Comparison of ENCODE assay signal across 8 cellular contexts in the genomic region with DNA sequence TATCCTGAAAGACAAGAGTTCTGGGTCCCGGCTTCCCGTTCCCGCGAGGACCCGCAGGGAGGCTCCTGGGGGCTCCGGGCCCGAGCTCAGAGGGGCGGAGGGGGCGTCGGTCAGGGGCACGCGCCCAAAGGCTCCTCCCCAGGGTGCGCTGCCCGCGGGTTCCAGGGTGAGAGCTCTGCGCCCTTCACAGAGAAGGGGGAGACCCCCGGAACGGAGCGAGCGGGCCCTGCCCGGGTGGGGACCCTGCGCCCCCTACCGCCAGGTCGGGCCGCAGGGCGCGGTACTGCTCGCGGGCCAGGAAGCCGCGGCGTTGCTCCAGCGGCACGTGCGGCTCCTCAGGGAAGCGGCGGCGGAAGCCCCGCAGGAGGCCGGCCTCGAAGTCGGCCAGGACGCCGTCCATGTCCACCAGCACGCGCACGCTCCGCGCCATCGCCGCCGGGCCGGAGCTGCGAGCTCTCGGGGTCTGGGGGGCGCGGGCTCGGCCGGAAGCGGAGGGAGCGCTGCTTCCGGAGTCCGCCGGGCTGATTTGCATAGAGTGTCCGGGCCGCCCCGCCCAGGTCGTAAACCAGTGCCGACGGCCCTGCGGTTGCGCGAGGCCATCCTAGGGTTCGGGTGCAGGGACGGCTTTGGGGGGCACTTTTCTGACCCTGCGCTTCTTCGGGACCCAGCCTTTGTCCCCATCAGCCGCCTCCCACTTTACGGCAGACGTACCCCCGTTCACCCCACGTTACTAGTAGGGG. TPM values are rescaled to one million over a fixed set of nuclear protein-coding genes. Genes with fewer than 3 reads are reported as not detected.
DNase-seq lines count a peak whose midpoint lies in the region; ATAC-seq and TF ChIP-seq lines count a peak whose summit lies in the region.

A gene (minus strand): TSS at position 465 of the 740 bp plus-strand sequence. CDS start 35 bp downstream, at position 430.

- peaks cover 23% of the 10 kb centered on the region for H3K36me3 Mint-ChIP-seq in activated CD4-positive, alpha-beta T cell treated with anti-CD3 and anti-CD28 coated beads for 36 hours (ENCODE audit: low read depth)

- H3K4me3 ChIP-seq in coronary artery = peak within 1 kb of the TSS; percentile 87

- H3K4me1 Mint-ChIP-seq in activated CD4-positive, alpha-beta T cell treated with anti-CD3 and anti-CD28 coated beads for 36 hours = peaks cover 11% of the 10 kb centered on the region

- peak within 1 kb of the TSS; percentile 90 for H3K27ac Mint-ChIP-seq in activated CD4-positive, alpha-beta T cell treated with anti-CD3 and anti-CD28 coated beads for 36 hours

- peak within 1 kb of the TSS; percentile 47 to 89 for H3K27ac ChIP-seq in coronary artery

- peak; percentile 72 to 80 for DNase-seq in AML-193 (lab: John Stamatoyannopoulos, UW)
- peak; percentile 44 for DNase-seq in NCI-H446 treated with DMSO at 0.1 percent for 48 hours (lab: John Stamatoyannopoulos, UW)
- DNase-seq in activated CD4-positive, alpha-beta T cell treated with anti-CD3 and anti-CD28 coated beads for 36 hours = peak; percentile 84
- peak; percentile 86 for DNase-seq in coronary artery (ENCODE audit: low spot score)
- peak; percentile 97 for DNase-seq in left kidney (ENCODE audit: low read depth, low spot score)
- peak; percentile 71 for DNase-seq in stimulated activated CD4-positive, alpha-beta T cell treated with anti-CD3 and anti-CD28 coated beads, Interleukin-4, amount 100 ng/mL, for 1 hour

- no peaks in the 10 kb centered on the region for H3K27me3 Mint-ChIP-seq in activated CD4-positive, alpha-beta T cell treated with anti-CD3 and anti-CD28 coated beads for 36 hours

- CTCF ChIA-PET in activated CD4-positive, alpha-beta T cell treated with anti-CD3 and anti-CD28 coated beads for 36 hours (lab: Charles Lee) = interaction anchor here (0.6 to 7.0 kb wide), 22 partner anchors 11 to 281 kb away, joined by 3 to 72 read pairs (median 4); a partner anchor contains a TSS

- TF ChIP-seq CTCF in coronary artery (IDR thresholded peaks at IDR 0.05) = peak; percentile 42

- H3K4me3 Mint-ChIP-seq in activated CD4-positive, alpha-beta T cell treated with anti-CD3 and anti-CD28 coated beads for 36 hours = peak within 1 kb of the TSS; percentile 83

- intact Hi-C loops in activated CD4-positive, alpha-beta T cell treated with anti-CD3 and anti-CD28 coated beads for 36 hours (cut with DNase I, micrococcal nuclease) = loop anchor here (1.0 to 5.0 kb wide), 8 partner anchors 17 to 169 kb away; a partner anchor contains a TSS

- H3K9me3 Mint-ChIP-seq in activated CD4-positive, alpha-beta T cell treated with anti-CD3 and anti-CD28 coated beads for 36 hours (ENCODE audit: low read depth) = no peaks in the 10 kb centered on the region

- POLR2A ChIA-PET in activated CD4-positive, alpha-beta T cell treated with anti-CD3 and anti-CD28 coated beads for 36 hours (lab: Charles Lee) = interaction anchor here (0.5 to 1.8 kb wide), 5 partner anchors 13 to 207 kb away, joined by 3 to 9 read pairs (median 4); a partner anchor contains a TSS

- ATAC-seq in GM18870 (IDR thresholded peaks at IDR 0.05; ENCODE audit: unreplicated experiment) (peak; percentile 60), HG03097 (IDR thresholded peaks at IDR 0.05; ENCODE audit: low FRiP score, unreplicated experiment) (peak; percentile 56)
- ATAC-seq in activated CD4-positive, alpha-beta T cell treated with anti-CD3 and anti-CD28 coated beads for 36 hours = peak; percentile 82

RNA-seq across cellular contexts. Expression of the gene that starts here (rescaled TPM):
- 10 to 100 TPM; 51.7 to 61.5 TPM for total RNA-seq in activated CD4-positive, alpha-beta T cell treated with anti-CD3 and anti-CD28 coated beads for 36 hours

Comparison
In these comparisons a context has a peak if more than half of its experiments do, and no peak if none do; other contexts are left out.
1. Peak in every context shown above with its lines: DNase-seq, ATAC-seq, H3K4me3 ChIP-seq and H3K27ac ChIP-seq.
2. DNase-seq: peak in every context shown above with its lines; median percentile 97 in left kidney; 86 in coronary artery; 84 in activated CD4-positive, alpha-beta T cell treated with anti-CD3 and anti-CD28 coated beads for 36 hours; 76 in AML-193; 71 in stimulated activated CD4-positive, alpha-beta T cell treated with anti-CD3 and anti-CD28 coated beads, Interleukin-4, amount 100 ng/mL, for 1 hour; 44 in NCI-H446 treated with DMSO at 0.1 percent for 48 hours.